ENCODE assay signal across 7 cellular contexts in genomic region chr15:59428898-59429297, GRCh38. TPM values are rescaled to one million over a fixed set of nuclear protein-coding genes. Genes with fewer than 3 reads are reported as not detected.
DNase-seq lines count a peak whose midpoint lies in the region; ATAC-seq, FAIRE-seq and TF ChIP-seq lines count a peak whose summit lies in the region.
"Not testable (repeated sequence)": the region's sequence is repeated elsewhere in the genome, so short reads cannot be mapped to it uniquely, and the experiment has no call there.
"Had no signal": no experiment of that assay in that cellular context is flagged by ENCODE, and none has a peak within 500 bp of the region (broad histone marks: within the 10 kb centered on the region; RNA-seq: fewer than 3 reads in every experiment).

No MANE protein-coding gene starts in this region.

- not testable (repeated sequence) for H3K4me1 ChIP-seq in HepG2 (ENCODE audit: insufficient read depth, low read length)

- CTCF ChIA-PET in HepG2 (lab: Yijun Ruan, JAX; ENCODE audit: low intra/inter-chr PET ratio, low total read pairs), result not testable (repeated sequence)

- in situ Hi-C loops in HepG2 (cut with HindIII; ENCODE audit: extremely low pct_ligation_motif_present, low pct_unique_long_range_greater_than_20kb), result not testable (repeated sequence)

- DNase-seq in GM19239 (ENCODE audit: insufficient read length, low spot score); HepG2 (ENCODE audit: low spot score): not testable (repeated sequence)

- not testable (repeated sequence) for TF ChIP-seq RAD21 in HepG2 (CRISPR knock-in tag; IDR thresholded peaks at IDR 0.05)

- H3K27ac ChIP-seq in HepG2 (ENCODE audit: extremely low read length, insufficient read depth, low read length), result not testable (repeated sequence)

- not testable (repeated sequence) for H3K36me3 ChIP-seq in HepG2 (replicated peaks in 1 of 2; ENCODE audit: control insufficient read depth in 1 of 2, insufficient read depth in 2 of 2, low read length in 2 of 2)

- BruUV-seq in HepG2 (replicated peaks; lab: Mats Ljungman, UMichigan), result not testable (repeated sequence)

- POLR2A ChIA-PET in HepG2 (lab: Yijun Ruan, JAX), result not testable (repeated sequence)

- FAIRE-seq in G401.6 (lab: Jason Lieb, UNC) (peak; percentile 23), GM19239 (lab: Jason Lieb, UNC) (peak; percentile 11), islet of Langerhans (lab: Jason Lieb, UNC) (peak; percentile 51)
- FAIRE-seq in HepG2 (lab: Jason Lieb, UNC), result not testable (repeated sequence)

- not testable (repeated sequence) for H3K9ac ChIP-seq in HepG2 (ENCODE audit: insufficient read depth, low read depth, low read length)

- not testable (repeated sequence) for TF ChIP-seq CTCF in HepG2 (CRISPR knock-in tag; IDR thresholded peaks at IDR 0.05)

- not testable (repeated sequence) for H2AFZ ChIP-seq in HepG2 (ENCODE audit: low read length)

- TF ChIP-seq EP300 in HepG2 (IDR thresholded peaks at IDR 0.05; ENCODE audit: low read depth in 2 of 2, low read length in 2 of 2); HepG2 (CRISPR knock-in tag; IDR thresholded peaks at IDR 0.05; ENCODE audit: borderline replicate concordance): not testable (repeated sequence)

- not testable (repeated sequence) for TF ChIP-seq POLR2A in HepG2 (IDR thresholded peaks at IDR 0.05; ENCODE audit: insufficient read depth in 1 of 2, low read depth in 2 of 2, low read length in 2 of 2)

- H4K20me1 ChIP-seq in HepG2 (ENCODE audit: insufficient read depth, low read length), result not testable (repeated sequence)

- H3K4me2 ChIP-seq in HepG2 (ENCODE audit: low read depth, low read length), result not testable (repeated sequence)

- H3K9me3 ChIP-seq in HepG2 (ENCODE audit: low read length), result not testable (repeated sequence)

- intact Hi-C loops in HepG2 (cut with micrococcal nuclease; ENCODE audit: unreplicated experiment), result not testable (repeated sequence)

- H3K27me3 ChIP-seq in HepG2 (ENCODE audit: control insufficient read depth in 1 of 2, insufficient read depth in 2 of 2, low read length in 2 of 2), result not testable (repeated sequence)

- WGBS in HepG2 (ENCODE audit: low lambda C conversion rate), result 7% methylated on average over 3 of the region's 3 CpGs

- not testable (repeated sequence) for H3K4me3 ChIP-seq in HepG2 (replicated peaks in 1 of 3; ENCODE audit: insufficient read depth in 1 of 3, low read depth in 2 of 3, low read length in 3 of 3)

- not testable (repeated sequence) for H3K79me2 ChIP-seq in HepG2 (ENCODE audit: insufficient read depth, low read length)

- ATAC-seq in HepG2, result not testable (repeated sequence)

TF ChIP-seq in HepG2, 621 proteins besides CTCF, POLR2A, EP300 and RAD21:
- TF ChIP-seq ZFP1 (CRISPR knock-in tag; IDR thresholded peaks at IDR 0.05), result peak; percentile 61; the same call in 1 of the 2 replicates

RNA-seq across cellular contexts. Expression of gene FAM81A, which starts 9.1 kb away (rescaled TPM):
- 0.09 and 0.18 TPM in 2 replicates for total RNA-seq in HepG2 (2016; rRNA removed; fragmentation: Illumina TruSeq; extraction: Trizol)
- total RNA-seq in HepG2 (2016; cell fraction: cytosol; rRNA removed; fragmentation: Illumina TruSeq; extraction: Trizol; ENCODE audit: low read depth), result 0.09 and 0.81 TPM in 2 replicates
- 0.15 TPM in 1 of 2 replicates, not detected in the other for total RNA-seq in HepG2 (2016; cell fraction: insoluble cytoplasmic fraction; rRNA removed; fragmentation: Illumina TruSeq; extraction: Trizol)
- total RNA-seq in HepG2 (2016; cell fraction: membrane; rRNA removed; fragmentation: Illumina TruSeq; extraction: Trizol), result 0.43 and 1.5 TPM in 2 replicates
- total RNA-seq in HepG2 (2016; cell fraction: nucleus; rRNA removed; fragmentation: Illumina TruSeq; extraction: Trizol), result not detected in 2 replicates
- polyA plus RNA-seq in HepG2 (2011; rRNA removed), result 0.17 TPM in 1 of 2 replicates, not detected in the other
- 0.29 TPM in 1 of 2 replicates, not detected in the other for polyA plus RNA-seq in HepG2 (2011; cell fraction: cytosol; rRNA removed)
- polyA plus RNA-seq in HepG2 (2011; cell fraction: nucleus; rRNA removed), result not detected in 2 replicates
- polyA plus RNA-seq in HepG2 (2012), result not detected in 2 replicates
- 0.92 and 1.0 TPM in 2 replicates for polyA plus RNA-seq in HepG2 (2016; cell fraction: cytosol; fragmentation: Illumina TruSeq; extraction: Trizol; ENCODE audit: low read depth)
- polyA plus RNA-seq in HepG2 (2016; cell fraction: insoluble cytoplasmic fraction; fragmentation: Illumina TruSeq; extraction: Trizol; ENCODE audit: low read depth), result 0.07 and 0.13 TPM in 2 replicates
- 0.89 and 1.2 TPM in 2 replicates for polyA plus RNA-seq in HepG2 (2016; cell fraction: membrane; fragmentation: Illumina TruSeq; extraction: Trizol; ENCODE audit: low read depth)
- 1.2 TPM in 1 of 2 replicates, not detected in the other for polyA plus RNA-seq in HepG2 (2016; cell fraction: nucleus; fragmentation: Illumina TruSeq; extraction: Trizol; ENCODE audit: insufficient read depth, low read depth)
- 8.9 TPM in 1 of 2 replicates, not detected in the other for polyA minus RNA-seq in HepG2 (2011; rRNA and poly(A)+ RNA removed; ENCODE audit: low replicate concordance)
- polyA minus RNA-seq in HepG2 (2011; cell fraction: cytosol; rRNA and poly(A)+ RNA removed), result not detected in 2 replicates
- polyA minus RNA-seq in HepG2 (2011; cell fraction: nucleus; rRNA and poly(A)+ RNA removed), result not detected in 2 replicates
- total RNA-seq: CD4-positive, alpha-beta T cell; CD8-positive, alpha-beta T cell had no signal
- polyA plus RNA-seq: BJ had no signal

RNA-seq across cellular contexts. Expression of gene MYO1E, which starts 56.2 kb away (rescaled TPM):
- 25.1 and 38.5 TPM in 2 replicates for total RNA-seq in HepG2 (2016; rRNA removed; fragmentation: Illumina TruSeq; extraction: Trizol)
- total RNA-seq in HepG2 (2016; cell fraction: cytosol; rRNA removed; fragmentation: Illumina TruSeq; extraction: Trizol; ENCODE audit: low read depth), result 6.6 and 8.8 TPM in 2 replicates
- total RNA-seq in HepG2 (2016; cell fraction: insoluble cytoplasmic fraction; rRNA removed; fragmentation: Illumina TruSeq; extraction: Trizol), result 28.4 and 35.1 TPM in 2 replicates
- total RNA-seq in HepG2 (2016; cell fraction: membrane; rRNA removed; fragmentation: Illumina TruSeq; extraction: Trizol), result 6.5 and 7.9 TPM in 2 replicates
- total RNA-seq in HepG2 (2016; cell fraction: nucleus; rRNA removed; fragmentation: Illumina TruSeq; extraction: Trizol), result 32.4 and 33.1 TPM in 2 replicates
- 12.6 and 15.7 TPM in 2 replicates for polyA plus RNA-seq in HepG2 (2011; rRNA removed)
- 10.1 and 10.8 TPM in 2 replicates for polyA plus RNA-seq in HepG2 (2011; cell fraction: cytosol; rRNA removed)
- polyA plus RNA-seq in HepG2 (2011; cell fraction: nucleus; rRNA removed), result 20.9 and 25.3 TPM in 2 replicates
- 26.0 and 36.6 TPM in 2 replicates for polyA plus RNA-seq in HepG2 (2012)
- 1.1 and 1.6 TPM in 2 replicates for polyA plus RNA-seq in HepG2 (2016; cell fraction: cytosol; fragmentation: Illumina TruSeq; extraction: Trizol; ENCODE audit: low read depth)
- 22.4 and 25.8 TPM in 2 replicates for polyA plus RNA-seq in HepG2 (2016; cell fraction: insoluble cytoplasmic fraction; fragmentation: Illumina TruSeq; extraction: Trizol; ENCODE audit: low read depth)
- 2.2 and 2.7 TPM in 2 replicates for polyA plus RNA-seq in HepG2 (2016; cell fraction: membrane; fragmentation: Illumina TruSeq; extraction: Trizol; ENCODE audit: low read depth)
- polyA plus RNA-seq in HepG2 (2016; cell fraction: nucleus; fragmentation: Illumina TruSeq; extraction: Trizol; ENCODE audit: insufficient read depth, low read depth), result 15.6 and 16.7 TPM in 2 replicates
- 33.9 and 197 TPM in 2 replicates for polyA minus RNA-seq in HepG2 (2011; rRNA and poly(A)+ RNA removed; ENCODE audit: low replicate concordance)
- 22.2 and 26.0 TPM in 2 replicates for polyA minus RNA-seq in HepG2 (2011; cell fraction: cytosol; rRNA and poly(A)+ RNA removed)
- polyA minus RNA-seq in HepG2 (2011; cell fraction: nucleus; rRNA and poly(A)+ RNA removed), result 47.1 and 47.9 TPM in 2 replicates
